Comparison of ENCODE assay signal across 2 cellular contexts in genomic region chr11:65117206-65118096, GRCh38.
A peak's percentile ranks its signal among the peaks of the same experiment; 100 is the strongest.
TF ChIP-seq lines count a peak whose summit lies in the region.

Gene ZNHIT2 (minus strand): TSS chr11:65117701. CDS start chr11:65117653, 48 bp downstream.

TF ChIP-seq in IMR-90, 13 proteins besides CTCF, POLR2A, EP300 and RAD21:
- no peak for TF ChIP-seq ELK1 (IDR thresholded peaks at IDR 0.05; ENCODE audit: borderline replicate concordance, low read depth, low read length)
- no peak for TF ChIP-seq FOS (IDR thresholded peaks at IDR 0.05; ENCODE audit: low read depth, low read length)
- TF ChIP-seq RFX5 (IDR thresholded peaks at IDR 0.05; ENCODE audit: low read depth, low read length) = 0 out of 2 replicates have a peak, but pooled peaks have one; percentile 15
- peak; percentile 83; the same call in 1 of the 2 replicates for TF ChIP-seq MAZ (IDR thresholded peaks at IDR 0.05; ENCODE audit: borderline replicate concordance, low read depth, low read length)
- 0 out of 2 replicates have a peak, but pooled peaks have one; percentile 31 for TF ChIP-seq BHLHE40 (IDR thresholded peaks at IDR 0.05; ENCODE audit: low read depth, low read length)
- TF ChIP-seq NFE2L2 (IDR thresholded peaks at IDR 0.05; ENCODE audit: low read depth, low read length) = no peak
- TF ChIP-seq MXI1 (IDR thresholded peaks at IDR 0.05; ENCODE audit: borderline replicate concordance, low read depth, low read length) = peak; percentile 87; the same call in 1 of the 2 replicates
- TF ChIP-seq SMC3 (IDR thresholded peaks at IDR 0.05; ENCODE audit: low read depth, low read length) = peak; percentile 70
- TF ChIP-seq MAFK (IDR thresholded peaks at IDR 0.05; ENCODE audit: low read depth, low read length) = 0 out of 2 replicates have a peak, but pooled peaks have one; percentile 8
- TF ChIP-seq CHD1 (IDR thresholded peaks at IDR 0.05; ENCODE audit: low read depth, low read length) = peak; percentile 96
- peak; percentile 98 for TF ChIP-seq CEBPB (IDR thresholded peaks at IDR 0.05; ENCODE audit: low read depth, low read length)
- no peak for TF ChIP-seq USF2 (IDR thresholded peaks at IDR 0.05; ENCODE audit: low read depth, low read length)
- no peak for TF ChIP-seq RCOR1 (IDR thresholded peaks at IDR 0.05; ENCODE audit: insufficient replicate concordance, low read length)
TF ChIP-seq in IMR-90: peak in this region for 8.

TF ChIP-seq in endothelial cell of umbilical vein, 7 proteins besides CTCF, POLR2A, EP300 and RAD21:
- no peak for TF ChIP-seq GATA2 (IDR thresholded peaks at IDR 0.05; ENCODE audit: insufficient read depth, insufficient read length, low read depth, low read length)
- no peak for TF ChIP-seq EZH2 (IDR thresholded peaks at IDR 0.05; ENCODE audit: borderline replicate concordance, low read depth, low read length, severe bottlenecking)
- TF ChIP-seq POLR2AphosphoS5 (IDR thresholded peaks at IDR 0.05; ENCODE audit: insufficient read depth, low read depth, low read length) = peak; percentile 94
- TF ChIP-seq JUN (IDR thresholded peaks at IDR 0.05; ENCODE audit: borderline replicate concordance, insufficient read depth, insufficient read length, low read depth) = peak; percentile 4
